In the genomic region with DNA sequence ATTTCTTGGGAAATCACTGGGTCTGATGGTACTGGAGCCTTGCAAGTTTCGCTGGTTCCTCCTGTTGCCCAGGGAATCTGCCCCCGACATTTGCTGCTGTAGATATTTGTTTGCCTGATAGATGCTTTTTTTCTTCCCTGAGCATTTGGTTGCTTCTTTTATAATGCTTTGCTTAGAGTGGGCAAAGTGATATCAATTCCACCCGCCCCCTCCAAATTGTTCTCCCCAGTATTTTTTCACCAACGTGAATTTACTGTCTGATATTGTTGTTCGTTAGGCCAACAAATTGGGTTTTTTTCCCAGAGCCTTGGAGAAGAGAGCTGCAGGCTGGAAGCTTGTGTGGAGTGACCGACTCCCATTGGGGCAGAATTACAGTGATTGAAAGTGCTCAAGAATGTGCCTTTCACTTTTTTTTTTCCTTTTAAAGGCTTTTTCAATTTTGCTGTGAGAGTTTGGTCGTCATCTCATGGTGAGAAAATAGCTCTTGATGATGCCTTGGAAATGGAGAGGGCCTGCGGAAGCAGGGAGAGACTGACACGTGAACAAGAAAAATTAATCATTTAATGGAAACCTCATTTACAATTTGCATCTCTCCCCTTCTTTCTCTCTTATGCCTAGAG, we compare ENCODE assay signal across 9 cellular contexts. TPM values are rescaled to one million over a fixed set of nuclear protein-coding genes. Genes with fewer than 3 reads are reported as not detected.
DNase-seq lines count a peak whose midpoint lies in the region; ATAC-seq and TF ChIP-seq lines count a peak whose summit lies in the region.
"Had no signal": no experiment of that assay in that cellular context is flagged by ENCODE, and none has a peak within 500 bp of the region (broad histone marks: within the 10 kb centered on the region; RNA-seq: fewer than 3 reads in every experiment).

No MANE protein-coding gene starts in this region.

- peak overlapping the region; percentile 69 to 97 for H3K27ac ChIP-seq in left lung
- H3K27ac ChIP-seq in thyroid gland: peak overlapping the region in 2 of 3 donors; percentile 95 to 97

- no peaks in the 10 kb centered on the region for H3K27me3 Mint-ChIP-seq in activated CD8-positive, alpha-beta memory T cell treated with anti-CD3 and anti-CD28 coated beads, Interleukin-2, amount 10 ng/mL, durations not matched to agents 7 days and 5 days
- no peaks in the 10 kb centered on the region for H3K27me3 Mint-ChIP-seq in activated T-helper 1 cell treated with anti-CD3 and anti-CD28 coated beads, Interleukin-12 subunit alpha, Interleukin-12 subunit beta, Interleukin-2, Interleukin-4 antibody, amounts not matched to agents 30 ng/mL and 10 ng/mL and 1 ng/mL, durations not matched to agents 14 hours and 24 hours and 36 hours (ENCODE audit: insufficient read depth)

- no peak for DNase-seq in activated CD8-positive, alpha-beta memory T cell treated with anti-CD3 and anti-CD28 coated beads, Interleukin-2, amount 10 ng/mL, durations not matched to agents 7 days and 5 days
- DNase-seq in activated CD8-positive, alpha-beta memory T cell treated with anti-CD3 and anti-CD28 coated beads, Interleukin-2, amount 50 U/mL, for 4 hours: no peak
- no peak for DNase-seq in activated T-helper 1 cell treated with anti-CD3 and anti-CD28 coated beads, Interleukin-12 subunit alpha, Interleukin-12 subunit beta, Interleukin-2, Interleukin-4 antibody, amounts not matched to agents 30 ng/mL and 10 ng/mL and 1 ng/mL, durations not matched to agents 14 hours and 24 hours and 36 hours (ENCODE audit: low spot score)
- DNase-seq in left lung (no peak), thyroid gland (no peak), NCI-H1105 treated with DMSO at 0.1 percent for 48 hours (lab: John Stamatoyannopoulos, UW) (no peak), NCI-H187 treated with DMSO at 0.1 percent for 48 hours (lab: John Stamatoyannopoulos, UW) (no peak)
- no peak for DNase-seq in stimulated activated naive CD4-positive, alpha-beta T cell treated with Interleukin-2 at 50 U/mL for 16 hours (lab: John Stamatoyannopoulos, UW)
- DNase-seq: NCI-H187 had no signal

- H3K9me3 Mint-ChIP-seq in activated CD8-positive, alpha-beta memory T cell treated with anti-CD3 and anti-CD28 coated beads, Interleukin-2, amount 10 ng/mL, durations not matched to agents 7 days and 5 days (ENCODE audit: low read depth): no peaks in the 10 kb centered on the region
- no peaks in the 10 kb centered on the region for H3K9me3 Mint-ChIP-seq in activated T-helper 1 cell treated with anti-CD3 and anti-CD28 coated beads, Interleukin-12 subunit alpha, Interleukin-12 subunit beta, Interleukin-2, Interleukin-4 antibody, amounts not matched to agents 30 ng/mL and 10 ng/mL and 1 ng/mL, durations not matched to agents 14 hours and 24 hours and 36 hours

- intact Hi-C loops in activated T-helper 1 cell treated with anti-CD3 and anti-CD28 coated beads, Interleukin-12 subunit alpha, Interleukin-12 subunit beta, Interleukin-2, Interleukin-4 antibody, amounts not matched to agents 30 ng/mL and 10 ng/mL and 1 ng/mL, durations not matched to agents 14 hours and 24 hours and 36 hours (cut with micrococcal nuclease): loop anchor here (1.0 to 10.0 kb wide), 10 partner anchors 11 to 495 kb away; partner anchors contain the start of gene CACUL1
- intact Hi-C loops in left lung (cut with DNase I) (loop anchor here in 1 of 2 donors (10.0 kb wide), 3 partner anchors 75 to 235 kb away; no protein-coding TSS in a partner anchor), thyroid gland (cut with DNase I) (loop anchor here (5.0 kb wide), 1 partner anchor 107 kb away; no protein-coding TSS in a partner anchor)

- H3K9me3 ChIP-seq in left lung (no peaks in the 10 kb centered on the region), thyroid gland (no peaks in the 10 kb centered on the region)

- H3K27ac Mint-ChIP-seq in activated CD8-positive, alpha-beta memory T cell treated with anti-CD3 and anti-CD28 coated beads, Interleukin-2, amount 10 ng/mL, durations not matched to agents 7 days and 5 days: peak overlapping the region; percentile 84
- H3K27ac Mint-ChIP-seq in activated T-helper 1 cell treated with anti-CD3 and anti-CD28 coated beads, Interleukin-12 subunit alpha, Interleukin-12 subunit beta, Interleukin-2, Interleukin-4 antibody, amounts not matched to agents 30 ng/mL and 10 ng/mL and 1 ng/mL, durations not matched to agents 14 hours and 24 hours and 36 hours: peak overlapping the region; percentile 96

- no peaks in the 10 kb centered on the region for H3K36me3 ChIP-seq in left lung
- H3K36me3 ChIP-seq in thyroid gland: no peaks in the 10 kb centered on the region

- H3K4me3 ChIP-seq in left lung (peak overlapping the region; percentile 91 to 94), thyroid gland (replicated peaks in 1 of 3) (peak overlapping the region in 1 of 3 donors; percentile 63)

- CTCF ChIA-PET in activated CD8-positive, alpha-beta memory T cell treated with anti-CD3 and anti-CD28 coated beads, Interleukin-2, amount 10 ng/mL, durations not matched to agents 7 days and 5 days (lab: Charles Lee): interaction anchor here (0.8 to 5.8 kb wide), 28 partner anchors 8 to 331 kb away, joined by 3 to 114 read pairs (median 4); partner anchors contain the start of gene SFXN4

- peaks cover 25 to 73% of the 10 kb centered on the region in 2 donors for H3K4me1 ChIP-seq in left lung
- peaks cover 49 to 53% of the 10 kb centered on the region in 2 donors for H3K4me1 ChIP-seq in thyroid gland

- peak in 1 of 2 donors; percentile 32 for TF ChIP-seq CTCF in left lung (IDR thresholded peaks at IDR 0.05)
- TF ChIP-seq CTCF in thyroid gland (IDR thresholded peaks at IDR 0.05): peak in 1 of 6 experiments; percentile 22

- H3K36me3 Mint-ChIP-seq in activated CD8-positive, alpha-beta memory T cell treated with anti-CD3 and anti-CD28 coated beads, Interleukin-2, amount 10 ng/mL, durations not matched to agents 7 days and 5 days: peaks cover 6% of the 10 kb centered on the region
- H3K36me3 Mint-ChIP-seq in activated T-helper 1 cell treated with anti-CD3 and anti-CD28 coated beads, Interleukin-12 subunit alpha, Interleukin-12 subunit beta, Interleukin-2, Interleukin-4 antibody, amounts not matched to agents 30 ng/mL and 10 ng/mL and 1 ng/mL, durations not matched to agents 14 hours and 24 hours and 36 hours (ENCODE audit: low read depth): peaks cover 8% of the 10 kb centered on the region

- TF ChIP-seq POLR2A in thyroid gland (IDR thresholded peaks at IDR 0.05): no peak

- 48 to 51% methylated on average over 9 of the region's 9 CpGs for WGBS in thyroid gland, 2 donors

- H3K4me1 Mint-ChIP-seq in activated CD8-positive, alpha-beta memory T cell treated with anti-CD3 and anti-CD28 coated beads, Interleukin-2, amount 10 ng/mL, durations not matched to agents 7 days and 5 days: peaks cover 58% of the 10 kb centered on the region
- H3K4me1 Mint-ChIP-seq in activated T-helper 1 cell treated with anti-CD3 and anti-CD28 coated beads, Interleukin-12 subunit alpha, Interleukin-12 subunit beta, Interleukin-2, Interleukin-4 antibody, amounts not matched to agents 30 ng/mL and 10 ng/mL and 1 ng/mL, durations not matched to agents 14 hours and 24 hours and 36 hours (ENCODE audit: low read depth): peaks cover 67% of the 10 kb centered on the region

- peak overlapping the region; percentile 89 for H3K4me3 Mint-ChIP-seq in activated CD8-positive, alpha-beta memory T cell treated with anti-CD3 and anti-CD28 coated beads, Interleukin-2, amount 10 ng/mL, durations not matched to agents 7 days and 5 days
- H3K4me3 Mint-ChIP-seq in activated T-helper 1 cell treated with anti-CD3 and anti-CD28 coated beads, Interleukin-12 subunit alpha, Interleukin-12 subunit beta, Interleukin-2, Interleukin-4 antibody, amounts not matched to agents 30 ng/mL and 10 ng/mL and 1 ng/mL, durations not matched to agents 14 hours and 24 hours and 36 hours: peak overlapping the region; percentile 99

- H3K27me3 ChIP-seq in left lung (peaks cover 0 to 16% of the 10 kb centered on the region in 2 donors), thyroid gland (no peaks in the 10 kb centered on the region)

- ATAC-seq in activated CD8-positive, alpha-beta memory T cell treated with anti-CD3 and anti-CD28 coated beads, Interleukin-2, amount 10 ng/mL, durations not matched to agents 7 days and 5 days: no peak
- ATAC-seq in left lung: no peak

RNA-seq across cellular contexts. Expression of gene GRK5, which starts 2.5 kb away (rescaled TPM):
- total RNA-seq in activated CD8-positive, alpha-beta memory T cell treated with anti-CD3 and anti-CD28 coated beads, Interleukin-2, amount 10 ng/mL, durations not matched to agents 7 days and 5 days: 10 to 100 TPM; 23.2 to 29.5 TPM
- total RNA-seq in activated T-helper 1 cell treated with anti-CD3 and anti-CD28 coated beads, Interleukin-12 subunit alpha, Interleukin-12 subunit beta, Interleukin-2, Interleukin-4 antibody, amounts not matched to agents 30 ng/mL and 10 ng/mL and 1 ng/mL, durations not matched to agents 14 hours and 24 hours and 36 hours: 25.3 and 25.8 TPM in 2 replicates
- total RNA-seq in left lung (10 to 100 TPM; 34.6 to 39.2 TPM), thyroid gland (10 to 100 TPM in 3 of 4 donors, 1 to 10 TPM in 1; 9.2 to 27.3 (median 15.0) TPM)

RNA-seq across cellular contexts. Expression of gene PRDX3, which starts 31.2 kb away (rescaled TPM):
- 100 to 1,000 TPM; 124 to 166 TPM for total RNA-seq in activated CD8-positive, alpha-beta memory T cell treated with anti-CD3 and anti-CD28 coated beads, Interleukin-2, amount 10 ng/mL, durations not matched to agents 7 days and 5 days
- total RNA-seq in activated T-helper 1 cell treated with anti-CD3 and anti-CD28 coated beads, Interleukin-12 subunit alpha, Interleukin-12 subunit beta, Interleukin-2, Interleukin-4 antibody, amounts not matched to agents 30 ng/mL and 10 ng/mL and 1 ng/mL, durations not matched to agents 14 hours and 24 hours and 36 hours: 158 and 163 TPM in 2 replicates
- total RNA-seq in left lung (100 to 1,000 TPM; 122 to 123 TPM), thyroid gland (100 to 1,000 TPM; 137 to 299 (median 243) TPM)

RNA-seq across cellular contexts. Expression of gene SFXN4, which starts 44.3 kb away (rescaled TPM):
- total RNA-seq in activated CD8-positive, alpha-beta memory T cell treated with anti-CD3 and anti-CD28 coated beads, Interleukin-2, amount 10 ng/mL, durations not matched to agents 7 days and 5 days: 10 to 100 TPM; 29.9 to 33.4 TPM
- total RNA-seq in activated T-helper 1 cell treated with anti-CD3 and anti-CD28 coated beads, Interleukin-12 subunit alpha, Interleukin-12 subunit beta, Interleukin-2, Interleukin-4 antibody, amounts not matched to agents 30 ng/mL and 10 ng/mL and 1 ng/mL, durations not matched to agents 14 hours and 24 hours and 36 hours: 58.2 and 58.7 TPM in 2 replicates
- 10 to 100 TPM; 13.2 to 23.1 TPM for total RNA-seq in left lung
- total RNA-seq in thyroid gland: 10 to 100 TPM; 17.8 to 88.3 (median 36.3) TPM
